In genomic region chr6:72623808-72624207, GRCh38 we compare ENCODE assay signal across 1 cellular context.
TF ChIP-seq lines count a peak whose summit lies in the region.

No MANE protein-coding gene starts in this region.

TF ChIP-seq in K562, 482 proteins besides CTCF, POLR2A, EP300 and RAD21 (continued from another document):
- TF ChIP-seq CHD7 (IDR thresholded peaks at IDR 0.05; ENCODE audit: low read depth, low read length) (no peak), CEBPG (CRISPR knock-in tag; IDR thresholded peaks at IDR 0.05) (peak; percentile 65), CEBPG (tag; conservative IDR thresholded peaks at IDR 0.05 in 1 of 2, IDR thresholded peaks at IDR 0.05 in 1 of 2) (peak; percentile 57 to 76; a peak in 2 of 4 replicates), KLF16 (IDR thresholded peaks at IDR 0.05) (no peak), CREB3 (tag; conservative IDR thresholded peaks at IDR 0.05; ENCODE audit: low read depth) (no peak)
